Comparison of ENCODE assay signal across 20 cellular contexts in genomic region chr5:71695069-71695468, GRCh38. TPM values are rescaled to one million over a fixed set of nuclear protein-coding genes. Genes with fewer than 3 reads are reported as not detected.
"Had no signal": no experiment of that assay in that cellular context is flagged by ENCODE, and none has a peak within 500 bp of the region (broad histone marks: within the 10 kb centered on the region; RNA-seq: fewer than 3 reads in every experiment).

No MANE protein-coding gene starts in this region.

- H3K4me1 ChIP-seq: body of pancreas, sigmoid colon had no signal

- H3K27ac ChIP-seq: body of pancreas, left ventricle myocardium inferior, sigmoid colon, thoracic aorta had no signal

- H3K36me3 ChIP-seq: left ventricle myocardium inferior, sigmoid colon, thoracic aorta had no signal

- H3K9me3 ChIP-seq: body of pancreas, left ventricle myocardium inferior, sigmoid colon, thoracic aorta had no signal

- DNase-seq: activated CD4-positive, alpha-beta T cell treated with anti-CD3 and anti-CD28 coated beads for 4 hours; activated CD8-positive, alpha-beta T cell treated with anti-CD3 and anti-CD28 coated beads for 36 hours; activated effector memory CD4-positive, alpha-beta T cell treated with Interleukin-2 at 50 U/mL for 16 hours; activated T-cell treated with anti-CD3 and anti-CD28 coated beads, Interleukin-2, amount 50 U/mL, for 4 hours; body of pancreas; caudate nucleus; left ventricle myocardium inferior; sigmoid colon; stimulated activated CD4-positive, alpha-beta T cell treated with anti-CD3 and anti-CD28 coated beads, Interleukin-12 subunit alpha, Interleukin-12 subunit beta, amount 100 ng/mL, for 4 hours; T-helper 1 cell; T1000 had no signal

- H3K4me3 ChIP-seq: body of pancreas, left ventricle myocardium inferior, sigmoid colon, thoracic aorta had no signal

- FAIRE-seq: colon, endometrium, keratinocyte, urothelium cell line had no signal

- H3K27me3 ChIP-seq: body of pancreas had no signal

- ATAC-seq: activated CD8-positive, alpha-beta T cell treated with anti-CD3 and anti-CD28 coated beads for 36 hours; activated naive CD4-positive, alpha-beta T cell treated with anti-CD3 and anti-CD28 coated beads, Interleukin-2, amount 50 U/mL, for 72 hours; activated T-cell treated with anti-CD3 and anti-CD28 coated beads, Interleukin-2, amount 50 U/mL, for 4 hours; body of pancreas; stimulated activated effector memory CD8-positive, alpha-beta T cell treated with anti-CD3 and anti-CD28 coated beads, Interleukin-12 subunit alpha, Interleukin-12 subunit beta, amount 100 ng/mL, for 72 hours had no signal

RNA-seq across cellular contexts. Expression of gene CARTPT, which starts 24.0 kb away (rescaled TPM):
- total RNA-seq: activated CD8-positive, alpha-beta T cell treated with anti-CD3 and anti-CD28 coated beads for 36 hours; activated naive CD4-positive, alpha-beta T cell treated with anti-CD3 and anti-CD28 coated beads, Interleukin-2, amount 50 U/mL, for 72 hours; activated T-cell treated with anti-CD3 and anti-CD28 coated beads, Interleukin-2, amount 50 U/mL, for 4 hours; body of pancreas; left ventricle myocardium inferior; osteoblast; pulmonary artery endothelial cell had no signal
- polyA plus RNA-seq: keratinocyte had no signal
